Comparison of ENCODE assay signal across 2 cellular contexts in the genomic region with DNA sequence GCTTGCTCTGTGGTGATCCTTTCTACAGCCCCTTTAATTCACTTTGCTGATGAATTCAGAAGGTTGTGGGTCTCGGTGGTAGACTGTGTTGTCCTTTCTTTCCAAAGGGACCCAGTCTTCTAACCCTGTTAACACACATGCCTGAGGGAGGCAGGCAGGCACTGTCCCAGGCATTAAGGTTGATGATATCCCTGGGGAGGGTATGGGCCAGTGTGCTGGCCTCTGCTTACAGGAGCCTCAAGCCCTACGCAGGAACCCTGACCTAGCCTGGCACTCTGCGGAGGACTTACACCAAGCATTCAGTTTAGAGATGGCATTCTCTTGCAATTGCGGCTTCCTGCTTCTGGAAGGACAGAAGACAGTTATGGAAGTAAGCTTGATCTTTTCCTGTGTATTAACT.
TF ChIP-seq lines count a peak whose summit lies in the region.

No MANE protein-coding gene starts in this region.

TF ChIP-seq in HepG2, 621 proteins besides CTCF, POLR2A, EP300 and RAD21 (continued from another document):
- TF ChIP-seq JDP2 (CRISPR knock-in tag; IDR thresholded peaks at IDR 0.05; ENCODE audit: borderline replicate concordance) (no peak), GTF3A (CRISPR knock-in tag; conservative IDR thresholded peaks at IDR 0.05) (no peak), SRSF4 (IDR thresholded peaks at IDR 0.05; ENCODE audit: low read depth, low read length, poor library complexity, severe bottlenecking) (no peak), RXRB (CRISPR knock-in tag; IDR thresholded peaks at IDR 0.05; ENCODE audit: borderline replicate concordance) (no peak), HOXD1 (CRISPR knock-in tag; IDR thresholded peaks at IDR 0.05) (no peak), ZNF12 (CRISPR knock-in tag; IDR thresholded peaks at IDR 0.05) (no peak), ZNF256 (CRISPR knock-in tag; conservative IDR thresholded peaks at IDR 0.05) (no peak), ZNF335 (CRISPR knock-in tag; IDR thresholded peaks at IDR 0.05) (no peak)
- TF ChIP-seq, protein P1, sequence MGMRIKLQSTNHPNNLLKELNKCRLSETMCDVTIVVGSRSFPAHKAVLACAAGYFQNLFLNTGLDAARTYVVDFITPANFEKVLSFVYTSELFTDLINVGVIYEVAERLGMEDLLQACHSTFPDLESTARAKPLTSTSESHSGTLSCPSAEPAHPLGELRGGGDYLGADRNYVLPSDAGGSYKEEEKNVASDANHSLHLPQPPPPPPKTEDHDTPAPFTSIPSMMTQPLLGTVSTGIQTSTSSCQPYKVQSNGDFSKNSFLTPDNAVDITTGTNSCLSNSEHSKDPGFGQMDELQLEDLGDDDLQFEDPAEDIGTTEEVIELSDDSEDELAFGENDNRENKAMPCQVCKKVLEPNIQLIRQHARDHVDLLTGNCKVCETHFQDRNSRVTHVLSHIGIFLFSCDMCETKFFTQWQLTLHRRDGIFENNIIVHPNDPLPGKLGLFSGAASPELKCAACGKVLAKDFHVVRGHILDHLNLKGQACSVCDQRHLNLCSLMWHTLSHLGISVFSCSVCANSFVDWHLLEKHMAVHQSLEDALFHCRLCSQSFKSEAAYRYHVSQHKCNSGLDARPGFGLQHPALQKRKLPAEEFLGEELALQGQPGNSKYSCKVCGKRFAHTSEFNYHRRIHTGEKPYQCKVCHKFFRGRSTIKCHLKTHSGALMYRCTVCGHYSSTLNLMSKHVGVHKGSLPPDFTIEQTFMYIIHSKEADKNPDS (CRISPR knock-in tag; IDR thresholded peaks at IDR 0.05): no peak
- TF ChIP-seq, protein P2, sequence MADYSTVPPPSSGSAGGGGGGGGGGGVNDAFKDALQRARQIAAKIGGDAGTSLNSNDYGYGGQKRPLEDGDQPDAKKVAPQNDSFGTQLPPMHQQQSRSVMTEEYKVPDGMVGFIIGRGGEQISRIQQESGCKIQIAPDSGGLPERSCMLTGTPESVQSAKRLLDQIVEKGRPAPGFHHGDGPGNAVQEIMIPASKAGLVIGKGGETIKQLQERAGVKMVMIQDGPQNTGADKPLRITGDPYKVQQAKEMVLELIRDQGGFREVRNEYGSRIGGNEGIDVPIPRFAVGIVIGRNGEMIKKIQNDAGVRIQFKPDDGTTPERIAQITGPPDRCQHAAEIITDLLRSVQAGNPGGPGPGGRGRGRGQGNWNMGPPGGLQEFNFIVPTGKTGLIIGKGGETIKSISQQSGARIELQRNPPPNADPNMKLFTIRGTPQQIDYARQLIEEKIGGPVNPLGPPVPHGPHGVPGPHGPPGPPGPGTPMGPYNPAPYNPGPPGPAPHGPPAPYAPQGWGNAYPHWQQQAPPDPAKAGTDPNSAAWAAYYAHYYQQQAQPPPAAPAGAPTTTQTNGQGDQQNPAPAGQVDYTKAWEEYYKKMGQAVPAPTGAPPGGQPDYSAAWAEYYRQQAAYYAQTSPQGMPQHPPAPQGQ (CRISPR knock-in tag; IDR thresholded peaks at IDR 0.05; ENCODE audit: borderline replicate concordance): no peak
- TF ChIP-seq, protein P3, sequence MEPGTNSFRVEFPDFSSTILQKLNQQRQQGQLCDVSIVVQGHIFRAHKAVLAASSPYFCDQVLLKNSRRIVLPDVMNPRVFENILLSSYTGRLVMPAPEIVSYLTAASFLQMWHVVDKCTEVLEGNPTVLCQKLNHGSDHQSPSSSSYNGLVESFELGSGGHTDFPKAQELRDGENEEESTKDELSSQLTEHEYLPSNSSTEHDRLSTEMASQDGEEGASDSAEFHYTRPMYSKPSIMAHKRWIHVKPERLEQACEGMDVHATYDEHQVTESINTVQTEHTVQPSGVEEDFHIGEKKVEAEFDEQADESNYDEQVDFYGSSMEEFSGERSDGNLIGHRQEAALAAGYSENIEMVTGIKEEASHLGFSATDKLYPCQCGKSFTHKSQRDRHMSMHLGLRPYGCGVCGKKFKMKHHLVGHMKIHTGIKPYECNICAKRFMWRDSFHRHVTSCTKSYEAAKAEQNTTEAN (CRISPR knock-in tag; conservative IDR thresholded peaks at IDR 0.05): no peak

TF ChIP-seq in WTC11, 78 proteins besides CTCF, POLR2A, EP300 and RAD21:
- TF ChIP-seq, protein P4, sequence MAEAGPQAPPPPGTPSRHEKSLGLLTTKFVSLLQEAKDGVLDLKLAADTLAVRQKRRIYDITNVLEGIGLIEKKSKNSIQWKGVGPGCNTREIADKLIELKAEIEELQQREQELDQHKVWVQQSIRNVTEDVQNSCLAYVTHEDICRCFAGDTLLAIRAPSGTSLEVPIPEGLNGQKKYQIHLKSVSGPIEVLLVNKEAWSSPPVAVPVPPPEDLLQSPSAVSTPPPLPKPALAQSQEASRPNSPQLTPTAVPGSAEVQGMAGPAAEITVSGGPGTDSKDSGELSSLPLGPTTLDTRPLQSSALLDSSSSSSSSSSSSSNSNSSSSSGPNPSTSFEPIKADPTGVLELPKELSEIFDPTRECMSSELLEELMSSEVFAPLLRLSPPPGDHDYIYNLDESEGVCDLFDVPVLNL (CRISPR knock-in tag; IDR thresholded peaks at IDR 0.05; ENCODE audit: borderline replicate concordance, low read depth): no peak
- no peak for TF ChIP-seq ZNF138 (CRISPR knock-in tag; conservative IDR thresholded peaks at IDR 0.05)
- TF ChIP-seq NR2C2 (CRISPR knock-in tag; IDR thresholded peaks at IDR 0.05): no peak
- TF ChIP-seq, protein P5, sequence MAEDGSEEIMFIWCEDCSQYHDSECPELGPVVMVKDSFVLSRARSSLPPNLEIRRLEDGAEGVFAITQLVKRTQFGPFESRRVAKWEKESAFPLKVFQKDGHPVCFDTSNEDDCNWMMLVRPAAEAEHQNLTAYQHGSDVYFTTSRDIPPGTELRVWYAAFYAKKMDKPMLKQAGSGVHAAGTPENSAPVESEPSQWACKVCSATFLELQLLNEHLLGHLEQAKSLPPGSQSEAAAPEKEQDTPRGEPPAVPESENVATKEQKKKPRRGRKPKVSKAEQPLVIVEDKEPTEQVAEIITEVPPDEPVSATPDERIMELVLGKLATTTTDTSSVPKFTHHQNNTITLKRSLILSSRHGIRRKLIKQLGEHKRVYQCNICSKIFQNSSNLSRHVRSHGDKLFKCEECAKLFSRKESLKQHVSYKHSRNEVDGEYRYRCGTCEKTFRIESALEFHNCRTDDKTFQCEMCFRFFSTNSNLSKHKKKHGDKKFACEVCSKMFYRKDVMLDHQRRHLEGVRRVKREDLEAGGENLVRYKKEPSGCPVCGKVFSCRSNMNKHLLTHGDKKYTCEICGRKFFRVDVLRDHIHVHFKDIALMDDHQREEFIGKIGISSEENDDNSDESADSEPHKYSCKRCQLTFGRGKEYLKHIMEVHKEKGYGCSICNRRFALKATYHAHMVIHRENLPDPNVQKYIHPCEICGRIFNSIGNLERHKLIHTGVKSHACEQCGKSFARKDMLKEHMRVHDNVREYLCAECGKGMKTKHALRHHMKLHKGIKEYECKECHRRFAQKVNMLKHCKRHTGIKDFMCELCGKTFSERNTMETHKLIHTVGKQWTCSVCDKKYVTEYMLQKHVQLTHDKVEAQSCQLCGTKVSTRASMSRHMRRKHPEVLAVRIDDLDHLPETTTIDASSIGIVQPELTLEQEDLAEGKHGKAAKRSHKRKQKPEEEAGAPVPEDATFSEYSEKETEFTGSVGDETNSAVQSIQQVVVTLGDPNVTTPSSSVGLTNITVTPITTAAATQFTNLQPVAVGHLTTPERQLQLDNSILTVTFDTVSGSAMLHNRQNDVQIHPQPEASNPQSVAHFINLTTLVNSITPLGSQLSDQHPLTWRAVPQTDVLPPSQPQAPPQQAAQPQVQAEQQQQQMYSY (CRISPR knock-in tag; IDR thresholded peaks at IDR 0.05): no peak
- TF ChIP-seq RELA (CRISPR knock-in tag; IDR thresholded peaks at IDR 0.05; ENCODE audit: borderline replicate concordance): no peak
- TF ChIP-seq NFE2L1 (CRISPR knock-in tag; IDR thresholded peaks at IDR 0.05): no peak
- no peak for TF ChIP-seq FOXK1 (CRISPR knock-in tag; IDR thresholded peaks at IDR 0.05)
- TF ChIP-seq, protein P6, sequence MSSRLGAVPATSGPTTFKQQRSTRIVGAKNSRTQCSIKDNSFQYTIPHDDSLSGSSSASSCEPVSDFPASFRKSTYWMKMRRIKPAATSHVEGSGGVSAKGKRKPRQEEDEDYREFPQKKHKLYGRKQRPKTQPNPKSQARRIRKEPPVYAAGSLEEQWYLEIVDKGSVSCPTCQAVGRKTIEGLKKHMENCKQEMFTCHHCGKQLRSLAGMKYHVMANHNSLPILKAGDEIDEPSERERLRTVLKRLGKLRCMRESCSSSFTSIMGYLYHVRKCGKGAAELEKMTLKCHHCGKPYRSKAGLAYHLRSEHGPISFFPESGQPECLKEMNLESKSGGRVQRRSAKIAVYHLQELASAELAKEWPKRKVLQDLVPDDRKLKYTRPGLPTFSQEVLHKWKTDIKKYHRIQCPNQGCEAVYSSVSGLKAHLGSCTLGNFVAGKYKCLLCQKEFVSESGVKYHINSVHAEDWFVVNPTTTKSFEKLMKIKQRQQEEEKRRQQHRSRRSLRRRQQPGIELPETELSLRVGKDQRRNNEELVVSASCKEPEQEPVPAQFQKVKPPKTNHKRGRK (CRISPR knock-in tag; IDR thresholded peaks at IDR 0.05; ENCODE audit: borderline replicate concordance): no peak
- TF ChIP-seq TEAD4 (CRISPR knock-in tag; IDR thresholded peaks at IDR 0.05): no peak
- no peak for TF ChIP-seq ZNF317 (CRISPR knock-in tag; IDR thresholded peaks at IDR 0.05; ENCODE audit: borderline replicate concordance, low read depth)
